ENCODE assay signal across 13 cellular contexts in the genomic region with DNA sequence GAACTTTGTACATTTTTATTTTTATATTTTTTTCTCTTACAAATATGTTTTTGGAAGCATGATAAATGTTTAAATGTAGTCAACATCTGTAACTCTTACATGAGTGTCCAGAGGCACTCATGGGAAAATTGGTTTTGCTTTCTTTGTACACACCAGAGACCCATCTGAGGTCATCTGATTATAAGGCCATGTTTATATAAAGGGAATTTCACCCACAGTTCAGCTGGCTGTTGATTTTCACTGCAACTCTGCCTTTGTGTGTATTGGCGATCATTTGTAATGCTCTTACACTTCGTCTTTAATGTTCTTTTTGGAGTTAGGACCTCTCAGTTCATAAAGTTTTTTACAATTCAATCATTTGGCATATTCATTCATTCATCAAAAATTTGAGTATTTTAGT. TPM values are rescaled to one million over a fixed set of nuclear protein-coding genes. Genes with fewer than 3 reads are reported as not detected.
"Had no signal": no experiment of that assay in that cellular context is flagged by ENCODE, and none has a peak within 500 bp of the region (broad histone marks: within the 10 kb centered on the region; RNA-seq: fewer than 3 reads in every experiment).

No MANE protein-coding gene starts in this region.

- DNase-seq: activated CD4-positive, alpha-beta memory T cell treated with anti-CD3 and anti-CD28 coated beads, Interleukin-2, amount 10 ng/mL, durations not matched to agents 7 days and 5 days; central memory CD4-positive, alpha-beta T cell; dermis blood vessel endothelial cell; hypothalamus; stimulated activated CD4-positive, alpha-beta T cell treated with anti-CD3 and anti-CD28 coated beads, Interleukin-4, amount 100 ng/mL, for 1 hour; stimulated activated CD8-positive, alpha-beta memory T cell treated with anti-CD3 and anti-CD28 coated beads, Interleukin-4, amount 100 ng/mL, for 48 hours; T1000 had no signal

- H3K4me3 Mint-ChIP-seq: activated CD4-positive, alpha-beta memory T cell treated with anti-CD3 and anti-CD28 coated beads, Interleukin-2, amount 10 ng/mL, durations not matched to agents 7 days and 5 days; nephron; stimulated activated naive CD8-positive, alpha-beta T cell treated with anti-CD3 and anti-CD28 coated beads, Interleukin-15, Interleukin-2, amounts not matched to agents 100 ng/mL and 50 ng/mL, for 24 hours had no signal

- H3K27ac Mint-ChIP-seq: activated CD4-positive, alpha-beta memory T cell treated with anti-CD3 and anti-CD28 coated beads, Interleukin-2, amount 10 ng/mL, durations not matched to agents 7 days and 5 days; stimulated activated naive CD8-positive, alpha-beta T cell treated with anti-CD3 and anti-CD28 coated beads, Interleukin-15, Interleukin-2, amounts not matched to agents 100 ng/mL and 50 ng/mL, for 24 hours had no signal

- H3K9me3 Mint-ChIP-seq: activated CD4-positive, alpha-beta memory T cell treated with anti-CD3 and anti-CD28 coated beads, Interleukin-2, amount 10 ng/mL, durations not matched to agents 7 days and 5 days; nephron; stimulated activated naive CD8-positive, alpha-beta T cell treated with anti-CD3 and anti-CD28 coated beads, Interleukin-15, Interleukin-2, amounts not matched to agents 100 ng/mL and 50 ng/mL, for 24 hours had no signal

- H3K27me3 Mint-ChIP-seq: activated CD4-positive, alpha-beta memory T cell treated with anti-CD3 and anti-CD28 coated beads, Interleukin-2, amount 10 ng/mL, durations not matched to agents 7 days and 5 days; stimulated activated naive CD8-positive, alpha-beta T cell treated with anti-CD3 and anti-CD28 coated beads, Interleukin-15, Interleukin-2, amounts not matched to agents 100 ng/mL and 50 ng/mL, for 24 hours had no signal

RNA-seq across cellular contexts. Expression of a gene that starts 28.1 kb away (rescaled TPM):
- total RNA-seq: glomerular endothelial cell, omental fat pad, temporal lobe, ureter had no signal
